Comparison of ENCODE assay signal across 14 cellular contexts in the genomic region with DNA sequence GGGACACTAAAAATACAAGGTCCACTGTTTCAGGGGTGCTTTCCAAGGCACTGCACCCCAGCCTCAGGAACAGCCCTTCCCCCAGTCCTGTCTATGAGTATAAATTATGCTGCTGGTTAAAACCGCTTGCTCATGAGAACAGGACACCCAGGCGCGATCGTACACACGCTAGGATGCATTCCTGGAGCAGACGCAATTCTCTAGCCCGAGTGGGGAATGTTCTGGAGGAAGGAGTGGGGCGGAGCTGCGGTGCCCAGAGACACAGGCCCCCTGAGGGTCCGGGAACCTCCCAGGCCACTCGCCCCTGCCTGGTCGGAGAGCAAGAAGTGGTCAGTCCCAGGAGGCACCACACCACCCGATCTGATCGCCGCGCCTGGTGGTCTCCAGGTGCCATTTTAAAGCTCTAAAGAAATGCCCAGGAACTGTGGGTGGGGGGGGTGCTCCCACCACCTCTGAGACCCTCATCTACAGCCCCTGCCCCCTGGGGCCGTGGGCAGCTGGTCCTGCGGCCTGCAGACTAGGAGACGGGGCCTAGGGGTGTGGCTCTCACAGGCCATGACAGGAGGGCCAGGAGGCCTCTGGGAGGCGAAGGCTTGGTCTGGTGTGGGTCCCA. TPM values are rescaled to one million over a fixed set of nuclear protein-coding genes. Genes with fewer than 3 reads are reported as not detected.
DNase-seq lines count a peak whose midpoint lies in the region; ATAC-seq and TF ChIP-seq lines count a peak whose summit lies in the region.
"Had no signal": no experiment of that assay in that cellular context is flagged by ENCODE, and none has a peak within 500 bp of the region (broad histone marks: within the 10 kb centered on the region; RNA-seq: fewer than 3 reads in every experiment).

No MANE protein-coding gene starts in this region.

- no peak for ATAC-seq in SK-N-SH treated with all-trans-retinoic acid at 6 μM for 48 hours
- ATAC-seq in GM19023 (IDR thresholded peaks at IDR 0.05; ENCODE audit: unreplicated experiment): no peak

- TF ChIP-seq CTCF in SK-N-SH (IDR thresholded peaks at IDR 0.05): no peak
- TF ChIP-seq CTCF in GM10248 (IDR thresholded peaks at IDR 0.05; ENCODE audit: control extremely low read depth, extremely low read depth, low read depth, missing control alignments): no peak
- TF ChIP-seq CTCF in Peyer's patch (IDR thresholded peaks at IDR 0.05): no peak

- no peaks in the 10 kb centered on the region for H4K20me1 ChIP-seq in SK-N-SH (ENCODE audit: insufficient read depth)

- H3K79me2 ChIP-seq in SK-N-SH (ENCODE audit: insufficient read depth): peaks cover 29% of the 10 kb centered on the region; the same call in 1 of the 2 replicates

- no peak overlapping the region for H3K4me2 ChIP-seq in SK-N-SH

- no peaks in the 10 kb centered on the region for H3F3A ChIP-seq in SK-N-SH (replicated peaks; ENCODE audit: insufficient read depth)

- H3K9me3 ChIP-seq in SK-N-SH: no peaks in the 10 kb centered on the region
- H3K9me3 ChIP-seq in Peyer's patch: no peaks in the 10 kb centered on the region

- no peak overlapping the region for H3K9ac ChIP-seq in SK-N-SH

- peaks cover 0 to 26% of the 10 kb centered on the region in 2 experiments; a peak in 1 of 4 replicates for H3K4me1 ChIP-seq in SK-N-SH (ENCODE audit: control insufficient read depth in 1 of 2, insufficient read depth in 2 of 2, low read depth in 1 of 2, low read length in 1 of 2)
- peaks cover 0 to 11% (median 0%) of the 10 kb centered on the region in 4 donors for H3K4me1 ChIP-seq in Peyer's patch

- DNase-seq in SK-N-SH: peak; percentile 59
- DNase-seq in left kidney (ENCODE audit: low read depth, low spot score): peak; percentile 79
- no peak for DNase-seq in GM10248 (ENCODE audit: extremely low spot score)
- no peak for DNase-seq in SIG-M5 (lab: John Stamatoyannopoulos, UW)
- no peak for DNase-seq in Peyer's patch
- DNase-seq: activated CD4-positive, alpha-beta T cell treated with anti-CD3 and anti-CD28 coated beads for 4 hours; activated naive CD8-positive, alpha-beta T cell treated with anti-CD3 and anti-CD28 coated beads, Interleukin-2, amount 10 ng/mL, durations not matched to agents 7 days and 5 days; activated T-cell treated with anti-CD3 and anti-CD28 coated beads, Interleukin-2, amount 50 U/mL, for 24 hours; Calu3; NCI-H2081; NCI-H774 had no signal

- peaks cover 0 to 12% of the 10 kb centered on the region in 2 experiments for H3K36me3 ChIP-seq in SK-N-SH (replicated peaks in 1 of 2; ENCODE audit: control insufficient read depth in 1 of 2, insufficient read depth in 2 of 2, low read length in 1 of 2)
- no peaks in the 10 kb centered on the region for H3K36me3 ChIP-seq in Peyer's patch

- no peak for TF ChIP-seq RAD21 in SK-N-SH (IDR thresholded peaks at IDR 0.05; ENCODE audit: low read length)

- TF ChIP-seq POLR2A in Peyer's patch (IDR thresholded peaks at IDR 0.05): no peak

- CTCF ChIA-PET in SK-N-SH (lab: Yijun Ruan, JAX) (interaction anchor here (0.9 to 5.0 kb wide), 12 partner anchors 9 to 239 kb away, joined by 3 to 35 read pairs (median 4); no protein-coding TSS in a partner anchor), GM10248 (lab: Yijun Ruan, JAX) (interaction anchor here (0.6 to 2.2 kb wide), 2 partner anchors 15 kb away, joined by 3 to 12 read pairs; no protein-coding TSS in a partner anchor)

- H2AFZ ChIP-seq in SK-N-SH (ENCODE audit: low read depth): no peak overlapping the region

- WGBS in SK-N-SH (ENCODE audit: low lambda C conversion rate): 94% methylated on average over 19 of the region's 20 CpGs

- POLR2A ChIA-PET in SK-N-SH (lab: Yijun Ruan, JAX): no interaction called here
- POLR2A ChIA-PET in GM10248 (lab: Yijun Ruan, JAX): no interaction called here

- H3K27ac ChIP-seq in SK-N-SH (ENCODE audit: low read depth in 2 of 2, low read length in 1 of 2) (peak overlapping the region in 1 of 2 experiments; percentile 64; a peak in 2 of 4 replicates), angular gyrus (ENCODE audit: low read depth, low read length) (peak overlapping the region; percentile 80), Peyer's patch (no peak overlapping the region)

- no peaks in the 10 kb centered on the region for H3K9me2 ChIP-seq in SK-N-SH

- no peak for TF ChIP-seq EP300 in SK-N-SH (IDR thresholded peaks at IDR 0.05; ENCODE audit: borderline replicate concordance in 1 of 2, low read depth in 1 of 2, low read length in 1 of 2)

- H3K27me3 ChIP-seq in SK-N-SH (ENCODE audit: insufficient read depth): no peaks in the 10 kb centered on the region
- no peaks in the 10 kb centered on the region for H3K27me3 ChIP-seq in Peyer's patch

- H3K4me3 ChIP-seq in SK-N-SH (ENCODE audit: low read depth in 2 of 2, low read length in 1 of 2): no peak overlapping the region
- H3K4me3 ChIP-seq in Peyer's patch: no peak overlapping the region

TF ChIP-seq in SK-N-SH, 30 proteins besides CTCF, POLR2A, EP300 and RAD21 (continues in another document):
- TF ChIP-seq TEAD4 (IDR thresholded peaks at IDR 0.05; ENCODE audit: borderline replicate concordance, insufficient read depth) (no peak), RXRA (IDR thresholded peaks at IDR 0.05; ENCODE audit: borderline replicate concordance, low read depth) (no peak), POLR2AphosphoS5 (IDR thresholded peaks at IDR 0.05; ENCODE audit: low read depth, low read length) (no peak), GABPA (IDR thresholded peaks at IDR 0.05; ENCODE audit: low read depth) (no peak), FOXJ3 (CRISPR knock-in tag; IDR thresholded peaks at IDR 0.05) (no peak), RCOR1 (IDR thresholded peaks at IDR 0.05; ENCODE audit: low read length) (no peak), SMC3 (IDR thresholded peaks at IDR 0.05; ENCODE audit: low read depth, low read length) (no peak), EZH2phosphoT487 (IDR thresholded peaks at IDR 0.05; ENCODE audit: borderline replicate concordance, low read depth) (no peak), MEF2A (IDR thresholded peaks at IDR 0.05; ENCODE audit: borderline replicate concordance, low read depth) (no peak), PBX3 (IDR thresholded peaks at IDR 0.05) (no peak)

TF ChIP-seq in SK-N-SH treated with all-trans-retinoic acid at 6 μM for 48 hours, 23 proteins besides CTCF, POLR2A, EP300 and RAD21 (continues in another document):
- no peak for TF ChIP-seq ESRRG (CRISPR knock-in tag; IDR thresholded peaks at IDR 0.05)
- no peak for TF ChIP-seq TOX (CRISPR knock-in tag; IDR thresholded peaks at IDR 0.05; ENCODE audit: borderline replicate concordance)
- no peak for TF ChIP-seq ZNF565 (CRISPR knock-in tag; conservative IDR thresholded peaks at IDR 0.05; ENCODE audit: low read depth)
- TF ChIP-seq CSRNP3 (CRISPR knock-in tag; IDR thresholded peaks at IDR 0.05): no peak
- TF ChIP-seq ZNF8 (CRISPR knock-in tag; IDR thresholded peaks at IDR 0.05): no peak
- TF ChIP-seq SNAI2 (CRISPR knock-in tag; IDR thresholded peaks at IDR 0.05): no peak
- TF ChIP-seq ZFP30 (CRISPR knock-in tag; IDR thresholded peaks at IDR 0.05): no peak
- no peak for TF ChIP-seq TCF4 (CRISPR knock-in tag; IDR thresholded peaks at IDR 0.05; ENCODE audit: borderline replicate concordance)
- no peak for TF ChIP-seq ISL1 (CRISPR knock-in tag; IDR thresholded peaks at IDR 0.05)
- TF ChIP-seq ZNF70 (CRISPR knock-in tag; IDR thresholded peaks at IDR 0.05): no peak
- TF ChIP-seq CSDC2 (CRISPR knock-in tag; IDR thresholded peaks at IDR 0.05): no peak

RNA-seq across cellular contexts. Expression of gene FBXL18, which starts 34.4 kb away (rescaled TPM):
- 5.7 and 6.0 TPM in 2 replicates for polyA plus RNA-seq in SK-N-SH (2012; rRNA removed)
- 2.1 and 3.7 TPM in 2 replicates for polyA plus RNA-seq in SK-N-SH (2012; cell fraction: cytosol; rRNA removed)
- polyA plus RNA-seq in SK-N-SH (2012; cell fraction: nucleus; rRNA removed): 10.9 and 11.2 TPM in 2 replicates
- 10 to 100 TPM in 3 of 4 donors, 1 to 10 TPM in 1; 9.1 to 15.3 (median 13.1) TPM for total RNA-seq in Peyer's patch

RNA-seq across cellular contexts. Expression of gene ACTB, which starts 51.2 kb away (rescaled TPM):
- 2,583 and 4,707 TPM in 2 replicates for polyA plus RNA-seq in SK-N-SH (2012; rRNA removed)
- 3,036 and 4,390 TPM in 2 replicates for polyA plus RNA-seq in SK-N-SH (2012; cell fraction: cytosol; rRNA removed)
- 4,302 and 8,336 TPM in 2 replicates for polyA plus RNA-seq in SK-N-SH (2012; cell fraction: nucleus; rRNA removed)
- 1,000 to 10,000 TPM; 3,308 to 5,502 (median 3,941) TPM for total RNA-seq in Peyer's patch

RNA-seq across cellular contexts. Expression of gene TNRC18, which starts 55.6 kb away (rescaled TPM):
- polyA plus RNA-seq in SK-N-SH (2012; rRNA removed): 19.9 and 34.4 TPM in 2 replicates
- polyA plus RNA-seq in SK-N-SH (2012; cell fraction: cytosol; rRNA removed): 20.4 and 25.5 TPM in 2 replicates
- 78.0 and 126 TPM in 2 replicates for polyA plus RNA-seq in SK-N-SH (2012; cell fraction: nucleus; rRNA removed)
- total RNA-seq in Peyer's patch: 100 to 1,000 TPM; 112 to 325 (median 211) TPM

Comparison
In these comparisons a context has a peak if more than half of its experiments do, and no peak if none do; other contexts are left out.
1. DNase-seq: peak in SK-N-SH (single experiment) and left kidney (single experiment); none in GM10248 (single experiment), SIG-M5 (single experiment) and Peyer's patch (0 of 3).